1 cellular context compared by ENCODE assay signal in genomic region chr3:183802989-183803388, GRCh38.
TF ChIP-seq lines count a peak whose summit lies in the region.

No MANE protein-coding gene starts in this region.

TF ChIP-seq in HepG2, 621 proteins besides CTCF, POLR2A, EP300 and RAD21:
- TF ChIP-seq IRX3 (CRISPR knock-in tag; IDR thresholded peaks at IDR 0.05; ENCODE audit: borderline replicate concordance, low read depth) (no peak), KDM3A (CRISPR knock-in tag; IDR thresholded peaks at IDR 0.05; ENCODE audit: low read depth) (no peak), ZSCAN29 (CRISPR knock-in tag; conservative IDR thresholded peaks at IDR 0.05) (no peak), ZNF607 (CRISPR knock-in tag; IDR thresholded peaks at IDR 0.05; ENCODE audit: borderline replicate concordance) (no peak), ZNF644 (CRISPR knock-in tag; IDR thresholded peaks at IDR 0.05; ENCODE audit: low read depth) (no peak), CBX5 (CRISPR knock-in tag; IDR thresholded peaks at IDR 0.05; ENCODE audit: borderline replicate concordance) (no peak), HINFP (CRISPR knock-in tag; IDR thresholded peaks at IDR 0.05; ENCODE audit: low read depth) (no peak), NFATC3 (CRISPR knock-in tag; IDR thresholded peaks at IDR 0.05) (no peak), ZNF296 (CRISPR knock-in tag; conservative IDR thresholded peaks at IDR 0.05) (no peak), ELF3 (CRISPR knock-in tag; IDR thresholded peaks at IDR 0.05) (no peak), MIER3 (CRISPR knock-in tag; IDR thresholded peaks at IDR 0.05; ENCODE audit: borderline replicate concordance) (no peak)
- TF ChIP-seq, protein P1, sequence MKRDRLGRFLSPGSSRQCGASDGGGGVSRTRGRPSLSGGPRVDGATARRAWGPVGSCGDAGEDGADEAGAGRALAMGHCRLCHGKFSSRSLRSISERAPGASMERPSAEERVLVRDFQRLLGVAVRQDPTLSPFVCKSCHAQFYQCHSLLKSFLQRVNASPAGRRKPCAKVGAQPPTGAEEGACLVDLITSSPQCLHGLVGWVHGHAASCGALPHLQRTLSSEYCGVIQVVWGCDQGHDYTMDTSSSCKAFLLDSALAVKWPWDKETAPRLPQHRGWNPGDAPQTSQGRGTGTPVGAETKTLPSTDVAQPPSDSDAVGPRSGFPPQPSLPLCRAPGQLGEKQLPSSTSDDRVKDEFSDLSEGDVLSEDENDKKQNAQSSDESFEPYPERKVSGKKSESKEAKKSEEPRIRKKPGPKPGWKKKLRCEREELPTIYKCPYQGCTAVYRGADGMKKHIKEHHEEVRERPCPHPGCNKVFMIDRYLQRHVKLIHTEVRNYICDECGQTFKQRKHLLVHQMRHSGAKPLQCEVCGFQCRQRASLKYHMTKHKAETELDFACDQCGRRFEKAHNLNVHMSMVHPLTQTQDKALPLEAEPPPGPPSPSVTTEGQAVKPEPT (CRISPR knock-in tag; IDR thresholded peaks at IDR 0.05; ENCODE audit: low read depth) = no peak
